ENCODE assay signal across 13 cellular contexts in the genomic region with DNA sequence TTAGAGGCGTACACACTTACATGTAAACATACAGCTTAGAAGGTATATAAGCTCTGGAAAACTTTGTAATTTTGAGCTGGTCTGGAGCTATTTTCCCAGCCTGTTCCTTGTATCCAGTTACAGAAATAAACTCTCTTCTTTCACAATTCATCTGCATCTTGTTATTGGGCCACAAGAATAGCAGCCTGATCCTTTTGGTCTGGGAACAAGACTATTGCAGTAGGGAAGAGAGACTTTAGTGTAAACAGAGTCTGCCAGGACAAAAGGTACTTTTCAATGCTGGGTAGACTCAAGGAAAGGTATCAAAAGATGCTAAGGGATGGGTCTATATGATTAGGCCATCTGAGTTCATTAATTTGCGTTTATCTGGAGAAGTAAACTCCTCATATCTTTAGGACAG.
DNase-seq lines count a peak whose midpoint lies in the region; ATAC-seq and TF ChIP-seq lines count a peak whose summit lies in the region.
"Had no signal": no experiment of that assay in that cellular context is flagged by ENCODE, and none has a peak within 500 bp of the region (broad histone marks: within the 10 kb centered on the region; RNA-seq: fewer than 3 reads in every experiment).

No MANE protein-coding gene starts in this region.

- DNase-seq in adipocyte (ENCODE audit: low read depth): peak; percentile 38
- DNase-seq in hepatocyte (ENCODE audit: low spot score): no peak
- no peak for DNase-seq in ovary
- DNase-seq in BE2C: no peak
- no peak for DNase-seq in activated CD4-positive, alpha-beta T cell treated with anti-CD3 and anti-CD28 coated beads for 1 hour
- no peak for DNase-seq in T-cell
- DNase-seq: CD4-positive, alpha-beta memory T cell; DMS79 had no signal

- H3K27ac ChIP-seq in HUES48 (ENCODE audit: low read depth, low read length) (peak overlapping the region; percentile 78), hepatocyte (peak overlapping the region; percentile 51), ovary (peak overlapping the region; percentile 0 to 85)
- H3K27ac ChIP-seq: C4-2B had no signal

- H3K27me3 Mint-ChIP-seq in T-cell: no peaks in the 10 kb centered on the region
- H3K27me3 Mint-ChIP-seq: B cell; CD4-positive, alpha-beta memory T cell had no signal

- H3K9ac ChIP-seq in HUES48 (ENCODE audit: low read depth, low read length) (no peak overlapping the region), adipocyte (ENCODE audit: low read length) (no peak overlapping the region)

- H3K9me3 ChIP-seq in HUES48 (ENCODE audit: control insufficient read depth, insufficient read depth, low read length): no peaks in the 10 kb centered on the region
- no peaks in the 10 kb centered on the region for H3K9me3 ChIP-seq in adipocyte (ENCODE audit: control insufficient read depth, low read length)
- H3K9me3 ChIP-seq in hepatocyte (ENCODE audit: low read depth): no peaks in the 10 kb centered on the region
- no peaks in the 10 kb centered on the region for H3K9me3 ChIP-seq in ovary
- no peaks in the 10 kb centered on the region for H3K9me3 ChIP-seq in BE2C
- H3K9me3 ChIP-seq: HAP-1 had no signal

- H3K36me3 Mint-ChIP-seq in T-cell: no peaks in the 10 kb centered on the region
- H3K36me3 Mint-ChIP-seq: CD4-positive, alpha-beta memory T cell had no signal

- no peak for ATAC-seq in T-cell (replicated peaks in 1 of 4)
- ATAC-seq: GM12878 had no signal

- no peak overlapping the region for H3K4me3 Mint-ChIP-seq in T-cell
- H3K4me3 Mint-ChIP-seq: B cell; CD4-positive, alpha-beta memory T cell had no signal

- no peaks in the 10 kb centered on the region for H3K9me2 ChIP-seq in hepatocyte (replicated peaks; ENCODE audit: insufficient read depth)

- H3K4me3 ChIP-seq in HUES48 (ENCODE audit: low read depth, low read length) (no peak overlapping the region), adipocyte (ENCODE audit: low read length) (no peak overlapping the region), hepatocyte (no peak overlapping the region), ovary (no peak overlapping the region), BE2C (ENCODE audit: low read depth, low read length) (no peak overlapping the region)
- H3K4me3 ChIP-seq: GM12878, HAP-1 had no signal

- CTCF ChIA-PET in T-cell (lab: Charles Lee): no interaction called here

- no peak overlapping the region for H3K4me2 ChIP-seq in hepatocyte

- TF ChIP-seq CTCF in hepatocyte (IDR thresholded peaks at IDR 0.05; ENCODE audit: poor library complexity): no peak
- TF ChIP-seq CTCF in ovary (IDR thresholded peaks at IDR 0.05): no peak
- TF ChIP-seq CTCF in BE2C (IDR thresholded peaks at IDR 0.05; ENCODE audit: low read depth, low read length): no peak

- peaks cover 15 to 29% (median 15%) of the 10 kb centered on the region in 3 donors for H3K9me3 Mint-ChIP-seq in T-cell

- TF ChIP-seq POLR2A in ovary (IDR thresholded peaks at IDR 0.05): no peak

- no peak for TF ChIP-seq EP300 in ovary (IDR thresholded peaks at IDR 0.05)

- no peaks in the 10 kb centered on the region for H4K20me1 ChIP-seq in hepatocyte (ENCODE audit: insufficient read depth, poor library complexity, severe bottlenecking)

- no peak overlapping the region for H3K27ac Mint-ChIP-seq in T-cell
- H3K27ac Mint-ChIP-seq: B cell; CD4-positive, alpha-beta memory T cell had no signal

- H3K27me3 ChIP-seq in HUES48 (ENCODE audit: control insufficient read depth, insufficient read depth, low read length) (no peaks in the 10 kb centered on the region), adipocyte (replicated peaks; ENCODE audit: control insufficient read depth, insufficient read depth, low read length) (no peaks in the 10 kb centered on the region), hepatocyte (no peaks in the 10 kb centered on the region), ovary (no peaks in the 10 kb centered on the region), BE2C (no peaks in the 10 kb centered on the region; the same call in 1 of the 2 replicates)

- POLR2A ChIA-PET in T-cell (lab: Charles Lee): no interaction called here

- WGBS in hepatocyte (ENCODE audit: low lambda C conversion rate, missing lambda C conversion rate): 63% methylated on average over 2 of the region's 2 CpGs
- WGBS in ovary, 3 donors: 51 to 59% (median 54%) methylated on average over 2 of the region's 2 CpGs

- intact Hi-C loops in ovary (cut with DNase I): no loop called here

- H3K36me3 ChIP-seq in HUES48 (ENCODE audit: control insufficient read depth, insufficient read depth, low read length): no peaks in the 10 kb centered on the region
- H3K36me3 ChIP-seq in adipocyte (ENCODE audit: control insufficient read depth, insufficient read depth, low read length, severe bottlenecking): no peaks in the 10 kb centered on the region
- no peaks in the 10 kb centered on the region for H3K36me3 ChIP-seq in hepatocyte (replicated peaks; ENCODE audit: insufficient read depth, low read depth)
- no peaks in the 10 kb centered on the region for H3K36me3 ChIP-seq in ovary
- H3K36me3 ChIP-seq in BE2C: no peaks in the 10 kb centered on the region
- H3K36me3 ChIP-seq: HAP-1 had no signal

- H3K4me1 ChIP-seq in HUES48 (ENCODE audit: control insufficient read depth, insufficient read depth, low read length) (peaks cover 21% of the 10 kb centered on the region), adipocyte (ENCODE audit: control insufficient read depth, insufficient read depth, low read length) (no peaks in the 10 kb centered on the region), hepatocyte (ENCODE audit: insufficient read depth) (peaks cover 7% of the 10 kb centered on the region), ovary (ENCODE audit: insufficient read depth) (peaks cover 3% of the 10 kb centered on the region), BE2C (no peaks in the 10 kb centered on the region)
- H3K4me1 ChIP-seq: HAP-1 had no signal

- no peaks in the 10 kb centered on the region for H3K79me2 ChIP-seq in hepatocyte

- no peak overlapping the region for H2AFZ ChIP-seq in hepatocyte

- H3K4me1 Mint-ChIP-seq in T-cell: no peaks in the 10 kb centered on the region
- H3K4me1 Mint-ChIP-seq: B cell; CD4-positive, alpha-beta memory T cell had no signal
